8 cellular contexts compared by ENCODE assay signal in genomic region chr13:32737111-32737571, GRCh38.
DNase-seq lines count a peak whose midpoint lies in the region; ATAC-seq and TF ChIP-seq lines count a peak whose summit lies in the region.

No MANE protein-coding gene starts in this region.

- ATAC-seq in GM21723 (IDR thresholded peaks at IDR 0.05; ENCODE audit: unreplicated experiment) = peak; percentile 81
- no peak for ATAC-seq in stimulated activated memory B cell treated with anti-CD40 and anti-IgM and Interleukin-4, amounts not matched to agents 10 μg/mL and 1 μg/mL and 100 μg/mL, for 72 hours

- H3K4me3 Mint-ChIP-seq in stimulated activated memory B cell treated with anti-CD40 and anti-IgM and Interleukin-4, amounts not matched to agents 10 μg/mL and 1 μg/mL and 100 μg/mL, for 72 hours = peak overlapping the region; percentile 73

- peak overlapping the region; percentile 78 for H3K27ac Mint-ChIP-seq in stimulated activated memory B cell treated with anti-CD40 and anti-IgM and Interleukin-4, amounts not matched to agents 10 μg/mL and 1 μg/mL and 100 μg/mL, for 72 hours

- H3K4me3 ChIP-seq in GM12864 (ENCODE audit: low read depth, low read length) (peak overlapping the region; percentile 16; the same call in 1 of the 2 replicates), lower leg skin (ENCODE audit: low read depth, poor library complexity, severe bottlenecking) (no peak overlapping the region)

- H3K36me3 Mint-ChIP-seq in stimulated activated memory B cell treated with anti-CD40 and anti-IgM and Interleukin-4, amounts not matched to agents 10 μg/mL and 1 μg/mL and 100 μg/mL, for 72 hours = peaks cover 28% of the 10 kb centered on the region

- peaks cover 23% of the 10 kb centered on the region for H3K4me1 Mint-ChIP-seq in stimulated activated memory B cell treated with anti-CD40 and anti-IgM and Interleukin-4, amounts not matched to agents 10 μg/mL and 1 μg/mL and 100 μg/mL, for 72 hours

- no peaks in the 10 kb centered on the region for H3K27me3 Mint-ChIP-seq in stimulated activated memory B cell treated with anti-CD40 and anti-IgM and Interleukin-4, amounts not matched to agents 10 μg/mL and 1 μg/mL and 100 μg/mL, for 72 hours

- peak; percentile 16 for DNase-seq in GM12864 (ENCODE audit: low read depth)
- DNase-seq in RPMI7951 (ENCODE audit: low read depth) = peak; percentile 6
- peak; percentile 2 for DNase-seq in germinal center (ENCODE audit: low spot score)
- no peak for DNase-seq in stimulated activated CD4-positive, alpha-beta T cell treated with anti-CD3 and anti-CD28 coated beads, Interleukin-15, amount 100 ng/mL, for 24 hours
- DNase-seq in NCI-H1105 (lab: John Stamatoyannopoulos, UW) = no peak
- DNase-seq in lower leg skin (ENCODE audit: low spot score in 2 of 2) = no peak

- TF ChIP-seq CTCF in GM12864 (IDR thresholded peaks at IDR 0.05; ENCODE audit: low read depth, low read length, missing control alignments) = no peak
- no peak for TF ChIP-seq CTCF in lower leg skin (IDR thresholded peaks at IDR 0.05)

- intact Hi-C loops in lower leg skin (cut with DNase I; ENCODE audit: low total_unique reads) = no loop called here

- 8 to 10% methylated on average over 2 of the region's 2 CpGs for WGBS in lower leg skin, 2 donors

- TF ChIP-seq POLR2A in lower leg skin (IDR thresholded peaks at IDR 0.05) = no peak

- no peaks in the 10 kb centered on the region for H3K9me3 Mint-ChIP-seq in stimulated activated memory B cell treated with anti-CD40 and anti-IgM and Interleukin-4, amounts not matched to agents 10 μg/mL and 1 μg/mL and 100 μg/mL, for 72 hours

Comparison
In these comparisons a context has a peak if more than half of its experiments do, and no peak if none do; other contexts are left out.
1. DNase-seq: peak in GM12864 (single experiment), RPMI7951 (single experiment) and germinal center (single experiment); none in stimulated activated CD4-positive, alpha-beta T cell treated with anti-CD3 and anti-CD28 coated beads, Interleukin-15, amount 100 ng/mL, for 24 hours (single experiment), NCI-H1105 (single experiment) and lower leg skin (0 of 2).